ENCODE assay signal across 6 cellular contexts in the genomic region with DNA sequence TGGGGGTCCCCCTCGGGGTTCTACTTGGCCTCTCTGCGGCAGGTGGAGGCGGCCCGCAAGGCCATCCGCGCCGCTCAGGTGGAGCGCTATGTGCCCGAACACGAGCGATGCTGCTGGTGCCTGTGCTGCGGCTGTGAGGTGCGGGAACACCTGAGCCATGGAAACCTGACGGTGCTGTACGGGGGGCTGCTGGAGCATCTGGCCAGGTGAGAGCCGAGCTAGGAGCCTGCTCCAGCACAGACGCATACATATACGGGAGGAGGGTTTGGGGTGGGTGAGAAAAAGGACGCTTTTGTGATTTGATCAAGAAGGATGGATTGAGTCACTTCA. TPM values are rescaled to one million over a fixed set of nuclear protein-coding genes. Genes with fewer than 3 reads are reported as not detected.
DNase-seq lines count a peak whose midpoint lies in the region; ATAC-seq, FAIRE-seq and TF ChIP-seq lines count a peak whose summit lies in the region.

No MANE protein-coding gene starts in this region.

- no peak for DNase-seq in AG04449 (ENCODE audit: low read depth, low spot score)
- no peak for DNase-seq in chondrocyte (ENCODE audit: low spot score)
- DNase-seq in pancreas: peak in 1 of 6 donors; percentile 77
- no peak for DNase-seq in D721Med (ENCODE audit: insufficient read length, low spot score)
- no peak for DNase-seq in HPDE6-E6E7 (ENCODE audit: extremely low spot score)

- CTCF ChIA-PET in AG04449 (lab: Yijun Ruan, JAX): interaction anchor here (1.1 to 3.5 kb wide), 5 partner anchors 9 to 309 kb away, joined by 3 to 11 read pairs (median 5); no protein-coding TSS in a partner anchor

- intact Hi-C loops in pancreas (cut with DNase I): no loop called here

- H3K4me3 Mint-ChIP-seq in chondrocyte (ENCODE audit: unreplicated experiment): peak overlapping the region; percentile 96

- 1 to 2% methylated on average over 19 of the region's 19 CpGs for WGBS in pancreas, 2 donors

- POLR2A ChIA-PET in AG04449 (lab: Yijun Ruan, JAX): interaction anchor here (0.8 to 1.6 kb wide), 3 partner anchors 13 to 73 kb away, joined by 3 read pairs; partner anchors contain the start of gene BCL9L

- no peaks in the 10 kb centered on the region for H3K9me3 Mint-ChIP-seq in chondrocyte (ENCODE audit: low read depth)

- H3K36me3 Mint-ChIP-seq in chondrocyte (ENCODE audit: low read depth): peaks cover 2% of the 10 kb centered on the region

- no peaks in the 10 kb centered on the region for H3K27me3 ChIP-seq in pancreas

- H3K27me3 Mint-ChIP-seq in chondrocyte (ENCODE audit: low read depth): no peaks in the 10 kb centered on the region

- peak; percentile 9 for ATAC-seq in HG03108 (IDR thresholded peaks at IDR 0.05; ENCODE audit: unreplicated experiment)
- peak; percentile 35 to 58 (median 44) for ATAC-seq in pancreas

- H3K27ac ChIP-seq in pancreas: peak overlapping the region; percentile 34 to 64 (median 62)

- TF ChIP-seq CTCF in AG04449 (IDR thresholded peaks at IDR 0.05; ENCODE audit: insufficient read depth, low read length, missing control alignments): no peak
- peak; percentile 3 for TF ChIP-seq CTCF in chondrocyte (IDR thresholded peaks at IDR 0.05)
- no peak for TF ChIP-seq CTCF in pancreas (IDR thresholded peaks at IDR 0.05)
- no peak for TF ChIP-seq CTCF in D721Med (IDR thresholded peaks at IDR 0.05; ENCODE audit: insufficient read depth, missing control alignments)

- peaks cover 0 to 8% (median 8%) of the 10 kb centered on the region in 3 donors for H3K36me3 ChIP-seq in pancreas

- H3K9me3 ChIP-seq in pancreas: no peaks in the 10 kb centered on the region

- no peak for FAIRE-seq in pancreas (lab: Jason Lieb, UNC)
- no peak for FAIRE-seq in D721Med (lab: Jason Lieb, UNC)

- peaks cover 0 to 14% (median 0%) of the 10 kb centered on the region in 3 donors for H3K4me1 ChIP-seq in pancreas

- H3K4me1 Mint-ChIP-seq in chondrocyte (ENCODE audit: low read depth): peaks cover 32% of the 10 kb centered on the region

- H3K4me3 ChIP-seq in AG04449 (ENCODE audit: low read depth, low read length) (peak overlapping the region; percentile 67), pancreas (peak overlapping the region; percentile 53 to 91 (median 74))

- H3K27ac Mint-ChIP-seq in chondrocyte (ENCODE audit: unreplicated experiment): peak overlapping the region; percentile 90

RNA-seq across cellular contexts. Expression of gene CENATAC, which starts 0.4 kb away (rescaled TPM):
- total RNA-seq in chondrocyte (16.6 to 30.0 TPM (median 16.7 TPM) in 3 replicates), pancreas (10 to 100 TPM in 4 of 6 donors, 1 to 10 TPM in 2; 9.1 to 21.3 (median 14.0) TPM)
- 10 to 100 TPM; 61.1 to 86.2 TPM for polyA plus RNA-seq in pancreas

RNA-seq across cellular contexts. Expression of gene RPS25, which starts 19.8 kb away (rescaled TPM):
- total RNA-seq in chondrocyte (600 to 777 TPM (median 609 TPM) in 3 replicates), pancreas (100 to 1,000 TPM; 536 to 863 (median 675) TPM)
- polyA plus RNA-seq in pancreas: 1,000 to 10,000 TPM; 1,298 to 1,472 TPM

RNA-seq across cellular contexts. Expression of gene TRAPPC4, which starts 20.2 kb away (rescaled TPM):
- total RNA-seq in chondrocyte (73.0 to 78.8 TPM (median 75.0 TPM) in 3 replicates), pancreas (10 to 100 TPM; 13.7 to 36.5 (median 27.2) TPM)
- polyA plus RNA-seq in pancreas: 10 to 100 TPM; 21.6 to 55.7 TPM

RNA-seq across cellular contexts. Expression of gene FOXR1, which starts 26.8 kb away (rescaled TPM):
- not detected in 3 replicates for total RNA-seq in chondrocyte
- not detected for total RNA-seq in pancreas
- not detected for polyA plus RNA-seq in pancreas

RNA-seq across cellular contexts. Expression of gene SLC37A4, which starts 32.3 kb away (rescaled TPM):
- total RNA-seq in chondrocyte (13.6 to 15.6 TPM (median 13.9 TPM) in 3 replicates), pancreas (10 to 100 TPM; 27.1 to 41.6 (median 32.6) TPM)
- polyA plus RNA-seq in pancreas: 100 to 1,000 TPM in 1 of 2 donors, 10 to 100 TPM in 1; 67.0 to 163 TPM
